15 cellular contexts compared by ENCODE assay signal in the genomic region with DNA sequence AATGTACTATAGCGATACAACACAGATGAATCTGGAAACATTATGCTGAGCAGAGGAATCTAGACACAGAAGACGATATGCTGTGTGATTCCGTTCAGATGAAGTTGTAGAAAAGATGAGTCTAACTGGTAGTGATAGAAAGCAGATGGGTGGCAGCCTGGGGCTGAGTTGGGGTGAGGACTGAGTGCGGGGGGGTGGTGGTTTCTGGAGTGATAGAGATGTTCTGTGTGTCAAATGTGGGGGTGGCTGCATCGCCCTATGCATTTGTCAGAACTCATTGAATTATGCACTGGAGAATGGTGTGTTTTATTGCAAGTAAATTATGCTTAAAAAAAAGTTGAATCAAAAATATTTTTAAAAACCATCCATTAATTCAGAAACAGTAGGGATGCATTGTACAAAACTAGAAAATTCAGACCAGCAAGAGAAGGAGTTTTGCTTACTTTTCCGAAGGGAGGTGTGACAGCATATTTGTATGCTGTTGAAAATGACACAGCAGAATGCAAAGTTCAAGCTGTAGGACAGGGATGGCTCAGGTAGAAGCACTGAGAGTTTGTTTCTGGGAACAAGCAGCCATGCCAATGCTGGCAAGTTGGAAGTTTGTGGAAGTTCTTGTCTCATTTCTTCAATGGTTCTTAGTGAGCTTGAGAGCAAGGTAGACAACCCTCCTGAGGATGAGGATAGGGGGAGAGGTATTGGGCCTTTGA. TPM values are rescaled to one million over a fixed set of nuclear protein-coding genes. Genes with fewer than 3 reads are reported as not detected.
DNase-seq lines count a peak whose midpoint lies in the region; ATAC-seq and TF ChIP-seq lines count a peak whose summit lies in the region.
"Had no signal": no experiment of that assay in that cellular context is flagged by ENCODE, and none has a peak within 500 bp of the region (broad histone marks: within the 10 kb centered on the region; RNA-seq: fewer than 3 reads in every experiment).

No MANE protein-coding gene starts in this region.

- no peaks in the 10 kb centered on the region for H3K36me3 ChIP-seq in GM23248 (ENCODE audit: low read depth)
- H3K36me3 ChIP-seq in SK-N-SH (replicated peaks in 1 of 2; ENCODE audit: control insufficient read depth in 1 of 2, insufficient read depth in 2 of 2, low read length in 1 of 2) = no peaks in the 10 kb centered on the region
- H3K36me3 ChIP-seq: BE2C had no signal

- no peaks in the 10 kb centered on the region for H3K9me2 ChIP-seq in GM23248 (ENCODE audit: insufficient read depth)
- no peaks in the 10 kb centered on the region for H3K9me2 ChIP-seq in SK-N-SH

- H3K4me2 ChIP-seq in GM23248 (ENCODE audit: unreplicated experiment) (no peak overlapping the region), SK-N-SH (no peak overlapping the region)

- peaks cover 9% of the 10 kb centered on the region for H3K4me1 ChIP-seq in GM23248 (ENCODE audit: insufficient read depth)
- H3K4me1 ChIP-seq in SK-N-SH (ENCODE audit: control insufficient read depth in 1 of 2, insufficient read depth in 2 of 2, low read depth in 1 of 2, low read length in 1 of 2) = peaks cover 0 to 2% of the 10 kb centered on the region in 2 experiments; a peak in 1 of 4 replicates
- H3K4me1 ChIP-seq: BE2C had no signal

- in situ Hi-C loops in GM23248 (cut with MboI) = no loop called here

- H3K27me3 ChIP-seq in GM23248 (replicated peaks; ENCODE audit: insufficient read depth) = no peaks in the 10 kb centered on the region; the same call in 1 of the 2 replicates
- H3K27me3 ChIP-seq in SK-N-SH (ENCODE audit: insufficient read depth) = no peaks in the 10 kb centered on the region
- H3K27me3 ChIP-seq: BE2C had no signal

- POLR2A ChIA-PET in SK-N-SH (lab: Yijun Ruan, JAX) = no interaction called here

- no peak for ATAC-seq in GM19467 (IDR thresholded peaks at IDR 0.05; ENCODE audit: unreplicated experiment)
- ATAC-seq: GM12878 had no signal

- no peaks in the 10 kb centered on the region; the same call in 1 of the 2 replicates for H3F3A ChIP-seq in GM23248 (ENCODE audit: insufficient read depth)
- H3F3A ChIP-seq in SK-N-SH (replicated peaks; ENCODE audit: insufficient read depth) = peaks cover 4% of the 10 kb centered on the region

- TF ChIP-seq EP300 in SK-N-SH (IDR thresholded peaks at IDR 0.05; ENCODE audit: borderline replicate concordance in 1 of 2, low read depth in 1 of 2, low read length in 1 of 2) = no peak

- no peaks in the 10 kb centered on the region for H3K9me3 ChIP-seq in GM23248 (ENCODE audit: low read depth)
- H3K9me3 ChIP-seq in SK-N-SH = no peaks in the 10 kb centered on the region
- H3K9me3 ChIP-seq: BE2C had no signal

- H3K9ac ChIP-seq in GM23248 (no peak overlapping the region), SK-N-SH (no peak overlapping the region)

- no peak overlapping the region for H3K27ac ChIP-seq in GM23248
- no peak overlapping the region for H3K27ac ChIP-seq in SK-N-SH (ENCODE audit: low read depth in 2 of 2, low read length in 1 of 2)
- H3K27ac ChIP-seq: C4-2B had no signal

- H4K20me1 ChIP-seq in GM23248 (ENCODE audit: insufficient read depth) = no peaks in the 10 kb centered on the region
- no peaks in the 10 kb centered on the region for H4K20me1 ChIP-seq in SK-N-SH (ENCODE audit: insufficient read depth)

- TF ChIP-seq CTCF in SK-N-SH (IDR thresholded peaks at IDR 0.05) (no peak), foreskin fibroblast (IDR thresholded peaks at IDR 0.05; ENCODE audit: low read depth, low read length) (no peak)

- no peak overlapping the region for H3K4me3 ChIP-seq in GM23248
- H3K4me3 ChIP-seq in SK-N-SH (ENCODE audit: low read depth in 2 of 2, low read length in 1 of 2) = no peak overlapping the region
- no peak overlapping the region for H3K4me3 ChIP-seq in foreskin fibroblast (ENCODE audit: low read depth in 1 of 2, low read length in 2 of 2)
- H3K4me3 ChIP-seq: GM12878 had no signal

- TF ChIP-seq RAD21 in SK-N-SH (IDR thresholded peaks at IDR 0.05; ENCODE audit: low read length) = no peak

- CTCF ChIA-PET in SK-N-SH (lab: Yijun Ruan, JAX) = no interaction called here

- DNase-seq in GM23248 (peak; percentile 36), SK-N-SH (peak; percentile 61), foreskin fibroblast (peak; percentile 21 to 70), putamen (ENCODE audit: low spot score) (peak; percentile 47), NCI-H345 (lab: John Stamatoyannopoulos, UW) (no peak)
- DNase-seq in activated naive CD4-positive, alpha-beta T cell treated with anti-CD3 and anti-CD28 coated beads, Interleukin-2, amount 50 U/mL, for 16 hours = no peak
- DNase-seq: BE2C; CD4-positive, alpha-beta memory T cell; DMS79; GOT3; H9 had no signal

- H3K79me2 ChIP-seq in GM23248 (ENCODE audit: insufficient read depth) (no peaks in the 10 kb centered on the region), SK-N-SH (ENCODE audit: insufficient read depth) (no peaks in the 10 kb centered on the region)

- WGBS in GM23248 (ENCODE audit: low coverage in 1 of 2, low lambda C conversion rate in 2 of 2, missing lambda C conversion rate in 2 of 2), 2 experiments = 33 to 47% methylated on average over 6 of the region's 6 CpGs
- WGBS in SK-N-SH (ENCODE audit: low lambda C conversion rate) = 51% methylated on average over 6 of the region's 6 CpGs

- H2AFZ ChIP-seq in GM23248 (no peak overlapping the region), SK-N-SH (ENCODE audit: low read depth) (no peak overlapping the region)

TF ChIP-seq in SK-N-SH, 30 proteins besides CTCF, POLR2A, EP300 and RAD21:
- TF ChIP-seq GABPA (IDR thresholded peaks at IDR 0.05; ENCODE audit: low read depth) (no peak), USF1 (IDR thresholded peaks at IDR 0.05; ENCODE audit: borderline replicate concordance, low read depth) (no peak)

RNA-seq across cellular contexts. Expression of gene DRG2, which starts 13.0 kb away (rescaled TPM):
- total RNA-seq in GM23248 (2014; rRNA removed; shearing (Covaris generic)) = 51.0 and 53.4 TPM in 2 replicates
- 34.6 and 36.7 TPM in 2 replicates for polyA plus RNA-seq in GM23248 (2016; fragmentation: Nextera tagmentation; extraction: Ambion mirVana)
- 39.9 and 43.9 TPM in 2 replicates for polyA plus RNA-seq in SK-N-SH (2012; rRNA removed)
- polyA plus RNA-seq in SK-N-SH (2012; cell fraction: cytosol; rRNA removed) = 17.7 and 26.0 TPM in 2 replicates
- 106 and 115 TPM in 2 replicates for polyA plus RNA-seq in SK-N-SH (2012; cell fraction: nucleus; rRNA removed)

RNA-seq across cellular contexts. Expression of gene MYO15A, which starts 33.8 kb away (rescaled TPM):
- total RNA-seq in GM23248 (2014; rRNA removed; shearing (Covaris generic)) = 0.25 and 0.54 TPM in 2 replicates
- polyA plus RNA-seq in GM23248 (2016; fragmentation: Nextera tagmentation; extraction: Ambion mirVana) = 0.70 and 0.90 TPM in 2 replicates
- 0.15 and 0.43 TPM in 2 replicates for polyA plus RNA-seq in SK-N-SH (2012; rRNA removed)
- polyA plus RNA-seq in SK-N-SH (2012; cell fraction: cytosol; rRNA removed) = 0.09 and 0.14 TPM in 2 replicates
- polyA plus RNA-seq in SK-N-SH (2012; cell fraction: nucleus; rRNA removed) = 3.1 TPM in 2 replicates
- total RNA-seq: G401 had no signal

RNA-seq across cellular contexts. Expression of gene GID4, which starts 35.5 kb away (rescaled TPM):
- 8.0 and 10.2 TPM in 2 replicates for total RNA-seq in GM23248 (2014; rRNA removed; shearing (Covaris generic))
- polyA plus RNA-seq in GM23248 (2016; fragmentation: Nextera tagmentation; extraction: Ambion mirVana) (7.2 and 7.3 TPM in 2 replicates), SK-N-SH (2012; rRNA removed) (4.3 and 4.4 TPM in 2 replicates)
- polyA plus RNA-seq in SK-N-SH (2012; cell fraction: cytosol; rRNA removed) = 5.3 and 5.8 TPM in 2 replicates
- polyA plus RNA-seq in SK-N-SH (2012; cell fraction: nucleus; rRNA removed) = 3.6 and 4.5 TPM in 2 replicates

RNA-seq across cellular contexts. Expression of gene ATPAF2, which starts 35.8 kb away (rescaled TPM):
- total RNA-seq in GM23248 (2014; rRNA removed; shearing (Covaris generic)) = 17.0 and 37.6 TPM in 2 replicates
- polyA plus RNA-seq in GM23248 (2016; fragmentation: Nextera tagmentation; extraction: Ambion mirVana) = 21.9 and 22.3 TPM in 2 replicates
- 17.0 and 20.8 TPM in 2 replicates for polyA plus RNA-seq in SK-N-SH (2012; rRNA removed)
- polyA plus RNA-seq in SK-N-SH (2012; cell fraction: cytosol; rRNA removed) = 10.6 and 14.5 TPM in 2 replicates
- 39.9 and 71.2 TPM in 2 replicates for polyA plus RNA-seq in SK-N-SH (2012; cell fraction: nucleus; rRNA removed)

Comparison
In these comparisons a context has a peak if more than half of its experiments do, and no peak if none do; other contexts are left out.
1. DNase-seq: peak in GM23248 (single experiment), SK-N-SH (single experiment), foreskin fibroblast (2 of 2) and putamen (single experiment); none in NCI-H345 (single experiment) and activated naive CD4-positive, alpha-beta T cell treated with anti-CD3 and anti-CD28 coated beads, Interleukin-2, amount 50 U/mL, for 16 hours (single experiment).